26 cellular contexts compared by ENCODE assay signal in genomic region chr12:45959025-45959424, GRCh38.
"Had no signal": no experiment of that assay in that cellular context is flagged by ENCODE, and none has a peak within 500 bp of the region (broad histone marks: within the 10 kb centered on the region; RNA-seq: fewer than 3 reads in every experiment).

No MANE protein-coding gene starts in this region.

- H3K9me3 Mint-ChIP-seq: dendritic cell treated with granulocyte-macrophage colony-stimulating factor and Interleukin-4, amounts not matched to agents 40 ng/mL and 50 ng/mL, for 4 days; effector memory CD8-positive, alpha-beta T cell; endodermal cell had no signal

- H3K27ac ChIP-seq: colonic mucosa, epithelial cell of prostate, esophagus squamous epithelium, hepatocyte, left lung, lower lobe of right lung had no signal

- H3K4me3 Mint-ChIP-seq: dendritic cell treated with granulocyte-macrophage colony-stimulating factor and Interleukin-4, amounts not matched to agents 40 ng/mL and 50 ng/mL, for 4 days; effector memory CD8-positive, alpha-beta T cell; endodermal cell; immature natural killer cell; mesothelial cell of epicardium; naive B cell had no signal

- H3K36me3 ChIP-seq: colonic mucosa, gastrocnemius medialis had no signal

- H3K4me3 ChIP-seq: colonic mucosa, esophagus squamous epithelium, gastrocnemius medialis, heart left ventricle, hepatocyte, left lung, lower lobe of right lung, mucosa of descending colon had no signal

- H3K27me3 Mint-ChIP-seq: dendritic cell treated with granulocyte-macrophage colony-stimulating factor and Interleukin-4, amounts not matched to agents 40 ng/mL and 50 ng/mL, for 4 days; effector memory CD8-positive, alpha-beta T cell; naive B cell had no signal

- H3K27ac Mint-ChIP-seq: dendritic cell treated with granulocyte-macrophage colony-stimulating factor and Interleukin-4, amounts not matched to agents 40 ng/mL and 50 ng/mL, for 4 days; endodermal cell; mesothelial cell of epicardium had no signal

- H3K4me1 ChIP-seq: esophagus squamous epithelium, lower lobe of right lung had no signal

- H3K4me1 Mint-ChIP-seq: mesothelial cell of epicardium had no signal

- DNase-seq: colonic mucosa; cortex of kidney; effector CD8-positive, alpha-beta T cell; effector memory CD8-positive, alpha-beta T cell; endodermal cell; erythroblast; esophagus squamous epithelium; foreskin fibroblast; foreskin melanocyte; gastrocnemius medialis; heart left ventricle; hypothalamus; immature natural killer cell; islet precursor cell; kidney; kidney glomerular epithelial cell; left lung; lower lobe of right lung; mesenchymal stem cell; naive B cell had no signal

- ATAC-seq: effector memory CD8-positive, alpha-beta T cell; esophagus mucosa; gastrocnemius medialis; left lung; lower lobe of right lung had no signal

- H3K27me3 ChIP-seq: colonic mucosa, esophagus squamous epithelium, gastrocnemius medialis, heart left ventricle, hepatocyte, left lung had no signal

- H3K9me3 ChIP-seq: colonic mucosa, esophagus squamous epithelium, gastrocnemius medialis, left lung, lower lobe of right lung, mucosa of descending colon had no signal
